ENCODE assay signal across 7 cellular contexts in genomic region chr3:184223946-184224345, GRCh38. TPM values are rescaled to one million over a fixed set of nuclear protein-coding genes. Genes with fewer than 3 reads are reported as not detected.
"Had no signal": no experiment of that assay in that cellular context is flagged by ENCODE, and none has a peak within 500 bp of the region (broad histone marks: within the 10 kb centered on the region; RNA-seq: fewer than 3 reads in every experiment).

No MANE protein-coding gene starts in this region.

- DNase-seq: GF-D8 had no signal

- FAIRE-seq: G401.6, GM12878, GM12891, GM12892, GM18507, GM19239 had no signal

- H3K4me3 ChIP-seq: GM12878 had no signal

RNA-seq across cellular contexts. Expression of gene VWA5B2, which starts 5.4 kb away (rescaled TPM):
- total RNA-seq: GM12878 had no signal
